Comparison of ENCODE assay signal across 9 cellular contexts in genomic region chr1:178057131-178057765, GRCh38. TPM values are rescaled to one million over a fixed set of nuclear protein-coding genes. Genes with fewer than 3 reads are reported as not detected.
DNase-seq lines count a peak whose midpoint lies in the region; ATAC-seq and TF ChIP-seq lines count a peak whose summit lies in the region.
"Had no signal": no experiment of that assay in that cellular context is flagged by ENCODE, and none has a peak within 500 bp of the region (broad histone marks: within the 10 kb centered on the region; RNA-seq: fewer than 3 reads in every experiment).

No MANE protein-coding gene starts in this region.

- POLR2A ChIA-PET in MCF 10A (lab: Yijun Ruan, JAX) = interaction anchor here (0.5 to 2.2 kb wide), 4 partner anchors 19 to 377 kb away, joined by 3 to 9 read pairs (median 3); partner anchors contain the start of gene RASAL2

- no peak for TF ChIP-seq CTCF in coronary artery (IDR thresholded peaks at IDR 0.05)
- no peak for TF ChIP-seq CTCF in lower lobe of right lung (IDR thresholded peaks at IDR 0.05)
- TF ChIP-seq CTCF in testis (IDR thresholded peaks at IDR 0.05) = no peak
- TF ChIP-seq CTCF in MCF 10A (IDR thresholded peaks at IDR 0.05; ENCODE audit: unreplicated experiment) = no peak

- CTCF ChIA-PET in MCF 10A (lab: Yijun Ruan, JAX) = interaction anchor here (0.5 to 8.2 kb wide), 15 partner anchors 26 to 945 kb away, joined by 3 to 85 read pairs (median 4); partner anchors contain the start of gene RASAL2

- H3K4me3 ChIP-seq in coronary artery (no peak overlapping the region), lower lobe of right lung (no peak overlapping the region), testis (no peak overlapping the region)

- no peaks in the 10 kb centered on the region for H3K9me3 Mint-ChIP-seq in MCF 10A (ENCODE audit: unreplicated experiment)
- H3K9me3 Mint-ChIP-seq: activated CD4-positive, alpha-beta T cell treated with anti-CD3 and anti-CD28 coated beads, Interleukin-2, amount 10 ng/mL, durations not matched to agents 24 days and 14 days had no signal

- H3K27me3 ChIP-seq in lower lobe of right lung (ENCODE audit: low read depth) (no peaks in the 10 kb centered on the region), testis (no peaks in the 10 kb centered on the region)

- H3K36me3 Mint-ChIP-seq in T-helper 17 cell (ENCODE audit: low read depth) (no peaks in the 10 kb centered on the region), MCF 10A (ENCODE audit: insufficient read depth, unreplicated experiment) (no peaks in the 10 kb centered on the region)

- intact Hi-C loops in lower lobe of right lung (cut with DNase I) = no loop called here
- intact Hi-C loops in testis (cut with DNase I; ENCODE audit: low total_unique reads) = no loop called here
- intact Hi-C loops in MCF 10A (cut with micrococcal nuclease) = loop anchor here (5.0 kb wide), 2 partner anchors 135 to 245 kb away; no protein-coding TSS in a partner anchor

- H3K27me3 Mint-ChIP-seq in T-helper 17 cell = no peaks in the 10 kb centered on the region
- H3K27me3 Mint-ChIP-seq in MCF 10A (ENCODE audit: insufficient read depth, unreplicated experiment) = no peaks in the 10 kb centered on the region
- H3K27me3 Mint-ChIP-seq: activated CD4-positive, alpha-beta T cell treated with anti-CD3 and anti-CD28 coated beads, Interleukin-2, amount 10 ng/mL, durations not matched to agents 24 days and 14 days had no signal

- H3K36me3 ChIP-seq in lower lobe of right lung (no peaks in the 10 kb centered on the region), testis (ENCODE audit: low read depth, missing control alignments) (no peaks in the 10 kb centered on the region)

- no peaks in the 10 kb centered on the region for H3K9me3 ChIP-seq in lower lobe of right lung
- no peaks in the 10 kb centered on the region for H3K9me3 ChIP-seq in testis
- H3K9me3 ChIP-seq in T-helper 17 cell (ENCODE audit: control insufficient read depth, low read length, poor library complexity, severe bottlenecking) = no peaks in the 10 kb centered on the region

- WGBS in testis, 2 donors = 51 to 57% methylated on average over 11 of the region's 11 CpGs

- DNase-seq in NOMO-1 (lab: John Stamatoyannopoulos, UW; ENCODE audit: unreplicated experiment in 2 of 2) (peak; percentile 17 to 43), coronary artery (ENCODE audit: low spot score) (no peak), lower lobe of right lung (no peak), testis (no peak), T-helper 17 cell (no peak), MCF 10A (ENCODE audit: unreplicated experiment) (no peak)
- DNase-seq: activated CD4-positive, alpha-beta T cell treated with anti-CD3 and anti-CD28 coated beads, Interleukin-2, amount 10 ng/mL, durations not matched to agents 24 days and 14 days; activated gamma-delta T cell had no signal

- H3K4me1 ChIP-seq in lower lobe of right lung (peaks cover 70% of the 10 kb centered on the region), testis (peaks cover 27% of the 10 kb centered on the region)

- H3K27ac ChIP-seq in coronary artery (peak overlapping the region; percentile 51 to 76), lower lobe of right lung (peak overlapping the region; percentile 60), testis (peak overlapping the region; percentile 72 to 86)

- no peak for TF ChIP-seq POLR2A in testis (IDR thresholded peaks at IDR 0.05)

- no TSS peak for BruUV-seq in MCF 10A (replicated peaks; lab: Mats Ljungman, UMichigan)

- H3K4me3 Mint-ChIP-seq in T-helper 17 cell (no peak overlapping the region), MCF 10A (ENCODE audit: unreplicated experiment) (no peak overlapping the region)
- H3K4me3 Mint-ChIP-seq: activated CD4-positive, alpha-beta T cell treated with anti-CD3 and anti-CD28 coated beads, Interleukin-2, amount 10 ng/mL, durations not matched to agents 24 days and 14 days had no signal

- ATAC-seq in lower lobe of right lung (peak in 1 of 2 donors; percentile 43), T-helper 17 cell (no peak), GM18870 (IDR thresholded peaks at IDR 0.05; ENCODE audit: unreplicated experiment) (no peak)

- H3K27ac Mint-ChIP-seq in T-helper 17 cell (no peak overlapping the region), MCF 10A (ENCODE audit: low read depth, unreplicated experiment) (no peak overlapping the region)
- H3K27ac Mint-ChIP-seq: activated CD4-positive, alpha-beta T cell treated with anti-CD3 and anti-CD28 coated beads, Interleukin-2, amount 10 ng/mL, durations not matched to agents 24 days and 14 days had no signal

- H3K4me1 Mint-ChIP-seq in T-helper 17 cell = no peaks in the 10 kb centered on the region
- H3K4me1 Mint-ChIP-seq in MCF 10A (ENCODE audit: insufficient read depth, unreplicated experiment) = peaks cover 55% of the 10 kb centered on the region
- H3K4me1 Mint-ChIP-seq: activated CD4-positive, alpha-beta T cell treated with anti-CD3 and anti-CD28 coated beads, Interleukin-2, amount 10 ng/mL, durations not matched to agents 24 days and 14 days had no signal

RNA-seq across cellular contexts. Expression of gene RASAL2, which starts 36.7 kb away (rescaled TPM):
- total RNA-seq in lower lobe of right lung (48.3 TPM), testis (10 to 100 TPM; 39.6 to 41.7 TPM), T-helper 17 cell (under 1 TPM; 0.07 to 0.29 TPM), MCF 10A (2022) (56.9 and 62.4 TPM in 2 replicates)
- polyA plus RNA-seq in testis (ENCODE audit: insufficient read depth, low read depth, low replicate concordance) = 25.9 TPM
- total RNA-seq: activated CD4-positive, alpha-beta T cell treated with anti-CD3 and anti-CD28 coated beads, Interleukin-2, amount 10 ng/mL, durations not matched to agents 24 days and 14 days had no signal

Comparison
In these comparisons a context has a peak if more than half of its experiments do, and no peak if none do; other contexts are left out.
1. DNase-seq: peak in NOMO-1 (2 of 2); none in coronary artery (single experiment), lower lobe of right lung (single experiment), testis (single experiment), T-helper 17 cell (0 of 3) and MCF 10A (single experiment).
2. RNA of gene RASAL2, which starts 36.7 kb away (total RNA-seq): 56.9 to 62.4 TPM in MCF 10A, 48.3 TPM in lower lobe of right lung (single experiment) and 39.6 to 41.7 TPM in testis; 0.07 to 0.29 TPM in T-helper 17 cell; every median in the first group is over 10 times any median in the second.
3. Peak in every context shown above with its lines, with median percentiles within 50 percentile points of each other: H3K27ac ChIP-seq.